ENCODE assay signal across 22 cellular contexts in the genomic region with DNA sequence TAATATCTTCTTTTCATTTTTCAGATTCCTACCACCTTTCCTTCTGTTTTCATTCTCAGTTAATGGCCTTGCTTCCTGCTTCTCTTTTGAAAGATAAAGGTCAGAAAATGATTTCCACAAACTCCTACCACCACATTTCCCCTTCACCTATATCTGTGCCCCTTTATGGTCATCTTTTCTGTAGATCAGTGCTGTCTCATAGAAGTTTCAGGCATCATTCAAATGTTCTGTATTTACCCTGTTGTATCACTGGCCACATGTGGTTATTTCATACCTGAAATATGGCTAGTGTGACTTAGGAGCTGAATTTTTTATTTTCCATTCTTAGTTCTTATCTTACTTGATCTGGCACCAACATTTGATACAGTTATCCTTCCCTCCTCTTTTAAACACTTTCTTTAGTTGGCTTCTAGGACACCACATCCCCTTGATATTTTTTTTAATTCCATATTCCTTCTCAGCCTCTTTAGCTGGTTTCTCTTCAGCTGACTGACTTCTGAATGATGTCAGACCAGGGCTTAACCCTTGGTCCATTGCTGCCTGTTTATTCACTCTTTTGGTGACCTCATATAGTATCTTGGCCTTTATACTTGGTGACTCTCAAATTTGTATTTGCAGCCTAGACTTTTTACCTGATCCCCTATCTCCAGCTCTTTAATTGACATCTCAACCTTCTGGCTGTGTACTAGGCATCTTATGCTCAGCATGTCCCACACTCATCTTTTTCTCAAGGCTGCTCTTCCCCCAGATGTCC.
A peak's percentile ranks its signal among the peaks of the same experiment; 100 is the strongest.
DNase-seq lines count a peak whose midpoint lies in the region; ATAC-seq, FAIRE-seq and TF ChIP-seq lines count a peak whose summit lies in the region.
"Had no signal": no experiment of that assay in that cellular context is flagged by ENCODE, and none has a peak within 500 bp of the region (broad histone marks: within the 10 kb centered on the region; RNA-seq: fewer than 3 reads in every experiment).

No MANE protein-coding gene starts in this region.

- peaks cover 5% of the 10 kb centered on the region for H3K4me1 Mint-ChIP-seq in activated T-cell treated with anti-CD3 and anti-CD28 coated beads, Interleukin-2, amount 50 U/mL, for 24 hours (ENCODE audit: low read depth)
- H3K4me1 Mint-ChIP-seq in activated T-cell treated with anti-CD3 and anti-CD28 coated beads, Interleukin-2, amount 50 U/mL, for 4 hours (ENCODE audit: low read depth) = peaks cover 3% of the 10 kb centered on the region
- peaks cover 12% of the 10 kb centered on the region for H3K4me1 Mint-ChIP-seq in astrocyte (ENCODE audit: low read depth, unreplicated experiment)

- H3K4me3 ChIP-seq in astrocyte (ENCODE audit: insufficient read depth, low read depth, low read length) (no peak overlapping the region), transverse colon (no peak overlapping the region), smooth muscle cell (no peak overlapping the region)
- H3K4me3 ChIP-seq: GM12878, SK-N-MC had no signal

- H3K27me3 Mint-ChIP-seq in activated T-cell treated with anti-CD3 and anti-CD28 coated beads, Interleukin-2, amount 50 U/mL, for 24 hours = no peaks in the 10 kb centered on the region
- H3K27me3 Mint-ChIP-seq in activated T-cell treated with anti-CD3 and anti-CD28 coated beads, Interleukin-2, amount 50 U/mL, for 4 hours (ENCODE audit: low read depth) = no peaks in the 10 kb centered on the region
- no peaks in the 10 kb centered on the region for H3K27me3 Mint-ChIP-seq in astrocyte (ENCODE audit: low read depth, unreplicated experiment)

- H3K36me3 ChIP-seq in astrocyte (ENCODE audit: insufficient read depth, low read length) (peaks cover 2% of the 10 kb centered on the region), transverse colon (peaks cover 0 to 7% (median 0%) of the 10 kb centered on the region in 4 donors), smooth muscle cell (ENCODE audit: low read depth) (no peaks in the 10 kb centered on the region)

- DNase-seq in activated T-cell treated with anti-CD3 and anti-CD28 coated beads, Interleukin-2, amount 50 U/mL, for 24 hours = no peak
- no peak for DNase-seq in activated T-cell treated with anti-CD3 and anti-CD28 coated beads, Interleukin-2, amount 50 U/mL, for 4 hours
- DNase-seq in astrocyte (ENCODE audit: low read depth) (no peak), kidney tubule cell (ENCODE audit: low spot score) (peak; percentile 60), HUDEP-2 (lab: John Stamatoyannopoulos, UW; ENCODE audit: unreplicated experiment in 76 of 76) (no peak), transverse colon (no peak), smooth muscle cell (lab: John Stamatoyannopoulos, UW; ENCODE audit: unreplicated experiment) (no peak)
- DNase-seq: 8988T, DMS79, Karpas-422, NCI-H1417, NCI-H2029, NCI-H2171 treated with DMSO at 0.1 percent for 48 hours, NCI-H510A, NCI-H82 had no signal

- H3K27me3 ChIP-seq in astrocyte (ENCODE audit: insufficient read depth, low read length) = no peaks in the 10 kb centered on the region
- H3K27me3 ChIP-seq in transverse colon = no peaks in the 10 kb centered on the region
- H3K27me3 ChIP-seq in smooth muscle cell (ENCODE audit: low read depth) = no peaks in the 10 kb centered on the region

- intact Hi-C loops in transverse colon (cut with DNase I; ENCODE audit: low total_unique reads) = no loop called here

- no peak overlapping the region for H3K4me2 ChIP-seq in astrocyte (ENCODE audit: low read length)
- no peak overlapping the region for H3K4me2 ChIP-seq in smooth muscle cell

- no peak overlapping the region for H3K4me3 Mint-ChIP-seq in activated T-cell treated with anti-CD3 and anti-CD28 coated beads, Interleukin-2, amount 50 U/mL, for 24 hours
- no peak overlapping the region for H3K4me3 Mint-ChIP-seq in activated T-cell treated with anti-CD3 and anti-CD28 coated beads, Interleukin-2, amount 50 U/mL, for 4 hours
- no peak overlapping the region for H3K4me3 Mint-ChIP-seq in astrocyte (ENCODE audit: unreplicated experiment)

- H3K4me1 ChIP-seq in astrocyte (ENCODE audit: insufficient read depth, low read length) = no peaks in the 10 kb centered on the region
- H3K4me1 ChIP-seq in transverse colon = no peaks in the 10 kb centered on the region
- H3K4me1 ChIP-seq in smooth muscle cell (ENCODE audit: low read depth) = no peaks in the 10 kb centered on the region

- TF ChIP-seq CTCF in astrocyte (IDR thresholded peaks at IDR 0.05; ENCODE audit: insufficient read depth, low read depth, low read length) (no peak), transverse colon (IDR thresholded peaks at IDR 0.05) (no peak), smooth muscle cell (IDR thresholded peaks at IDR 0.05; ENCODE audit: borderline replicate concordance, insufficient read depth, poor library complexity, severe bottlenecking) (no peak)

- no peak for ATAC-seq in activated T-cell treated with anti-CD3 and anti-CD28 coated beads, Interleukin-2, amount 50 U/mL, for 4 hours
- no peak for ATAC-seq in GM19395 (IDR thresholded peaks at IDR 0.05; ENCODE audit: unreplicated experiment)
- ATAC-seq: GM12878, HCT116, Right ventricle myocardium inferior had no signal

- peak overlapping the region; percentile 22 for H3K27ac Mint-ChIP-seq in activated T-cell treated with anti-CD3 and anti-CD28 coated beads, Interleukin-2, amount 50 U/mL, for 24 hours
- H3K27ac Mint-ChIP-seq in astrocyte (ENCODE audit: unreplicated experiment) = peak overlapping the region; percentile 9

- H2AFZ ChIP-seq in astrocyte (ENCODE audit: low read depth, low read length) (no peak overlapping the region), smooth muscle cell (ENCODE audit: low read depth) (no peak overlapping the region)

- H3K79me2 ChIP-seq in astrocyte (ENCODE audit: insufficient read depth, low read length) (no peaks in the 10 kb centered on the region), smooth muscle cell (ENCODE audit: low read depth) (no peaks in the 10 kb centered on the region)

- H4K20me1 ChIP-seq in astrocyte (ENCODE audit: insufficient read depth, low read length) = no peaks in the 10 kb centered on the region
- no peaks in the 10 kb centered on the region for H4K20me1 ChIP-seq in smooth muscle cell (ENCODE audit: low read depth)

- H3F3A ChIP-seq in smooth muscle cell (ENCODE audit: low read depth) = no peaks in the 10 kb centered on the region

- in situ Hi-C loops in transverse colon (cut with MboI; ENCODE audit: low pct_ligation_motif_present in 1 of 4, low pct_unique_long_range_greater_than_20kb in 1 of 4, low sequenced_read_pairs in 3 of 4) = no loop called here

- no peak for TF ChIP-seq EP300 in transverse colon (IDR thresholded peaks at IDR 0.05; ENCODE audit: low read depth)

- H3K9me3 Mint-ChIP-seq in activated T-cell treated with anti-CD3 and anti-CD28 coated beads, Interleukin-2, amount 50 U/mL, for 24 hours = no peaks in the 10 kb centered on the region
- no peaks in the 10 kb centered on the region for H3K9me3 Mint-ChIP-seq in activated T-cell treated with anti-CD3 and anti-CD28 coated beads, Interleukin-2, amount 50 U/mL, for 4 hours
- H3K9me3 Mint-ChIP-seq in astrocyte (ENCODE audit: unreplicated experiment) = no peaks in the 10 kb centered on the region

- no peaks in the 10 kb centered on the region for H3K9me3 ChIP-seq in astrocyte (ENCODE audit: insufficient read depth, low read depth, low read length)
- no peaks in the 10 kb centered on the region for H3K9me3 ChIP-seq in transverse colon
- H3K9me3 ChIP-seq in smooth muscle cell (replicated peaks; ENCODE audit: low read depth) = no peaks in the 10 kb centered on the region

- TF ChIP-seq POLR2A in transverse colon (IDR thresholded peaks at IDR 0.05) = no peak

- peaks cover 47% of the 10 kb centered on the region for H3K36me3 Mint-ChIP-seq in activated T-cell treated with anti-CD3 and anti-CD28 coated beads, Interleukin-2, amount 50 U/mL, for 24 hours (ENCODE audit: low read depth)
- H3K36me3 Mint-ChIP-seq in activated T-cell treated with anti-CD3 and anti-CD28 coated beads, Interleukin-2, amount 50 U/mL, for 4 hours (ENCODE audit: insufficient read depth) = peaks cover 44% of the 10 kb centered on the region
- peaks cover 1% of the 10 kb centered on the region for H3K36me3 Mint-ChIP-seq in astrocyte (ENCODE audit: low read depth, unreplicated experiment)

- H3K27ac ChIP-seq in astrocyte (ENCODE audit: low read depth, low read length) (no peak overlapping the region), transverse colon (no peak overlapping the region), smooth muscle cell (ENCODE audit: low read depth) (no peak overlapping the region)
- H3K27ac ChIP-seq: C4-2B, SK-N-MC had no signal

- no peak for FAIRE-seq in astrocyte (lab: Jason Lieb, UNC)
- FAIRE-seq: GM12878, GM18507 had no signal

- no peak overlapping the region for H3K9ac ChIP-seq in astrocyte (ENCODE audit: low read length)
- no peak overlapping the region for H3K9ac ChIP-seq in smooth muscle cell (ENCODE audit: low read depth)
